In genomic region chr13:105428816-105429215, GRCh38 we compare ENCODE assay signal across 31 cellular contexts. TPM values are rescaled to one million over a fixed set of nuclear protein-coding genes. Genes with fewer than 3 reads are reported as not detected.
DNase-seq lines count a peak whose midpoint lies in the region; ATAC-seq and TF ChIP-seq lines count a peak whose summit lies in the region.
"Had no signal": no experiment of that assay in that cellular context is flagged by ENCODE, and none has a peak within 500 bp of the region (broad histone marks: within the 10 kb centered on the region; RNA-seq: fewer than 3 reads in every experiment).

No MANE protein-coding gene starts in this region.

- no TSS peak for BruUV-seq in PC-3 (replicated peaks; lab: Mats Ljungman, UMichigan)

- no peaks in the 10 kb centered on the region for H3F3A ChIP-seq in PC-3 (ENCODE audit: low read length, unreplicated experiment)

- DNase-seq in EL, result peak; percentile 31
- no peak for DNase-seq in PC-3
- peak; percentile 4 to 12 for DNase-seq in cardiac fibroblast (ENCODE audit: low read depth in 2 of 2)
- DNase-seq in mesothelial cell of epicardium (ENCODE audit: low spot score in 2 of 2, unreplicated experiment in 2 of 2), result no peak
- no peak for DNase-seq in T-helper 2 cell
- DNase-seq in H4 (ENCODE audit: low spot score), result no peak
- no peak for DNase-seq in nucleus accumbens (lab: John Stamatoyannopoulos, UW)
- DNase-seq: activated CD4-positive, alpha-beta T cell treated with anti-CD3 and anti-CD28 coated beads, Interleukin-2, amount 10 ng/mL, durations not matched to agents 24 days and 14 days; activated effector memory CD4-positive, alpha-beta T cell treated with anti-CD3 and anti-CD28 coated beads, Interleukin-2, amount 50 U/mL, for 16 hours; activated naive CD8-positive, alpha-beta T cell treated with anti-CD3 and anti-CD28 coated beads for 36 hours; activated T-cell treated with anti-CD3 and anti-CD28 coated beads, Interleukin-2, amount 50 U/mL, for 1 hour; hippocampal formation; left colon; NCI-H1092; NCI-H1694; NCI-H446 treated with DMSO at 0.1 percent for 48 hours; NCI-H774; pancreas; stimulated activated naive B cell treated with anti-CD40 and anti-IgM and Interleukin-4, amounts not matched to agents 10 μg/mL and 1 μg/mL and 100 μg/mL, for 72 hours; T1000; upper lobe of left lung had no signal

- H3K36me3 ChIP-seq in PC-3 (ENCODE audit: low read depth, low read length), result no peaks in the 10 kb centered on the region
- H3K36me3 ChIP-seq: pancreas, SJSA1, upper lobe of left lung had no signal

- no peaks in the 10 kb centered on the region for H3K79me2 ChIP-seq in PC-3 (ENCODE audit: low read length)

- H2AFZ ChIP-seq in PC-3 (ENCODE audit: low read length), result 0 out of 2 replicates have a peak overlapping the region, but pooled peaks have one; percentile 18

- no peaks in the 10 kb centered on the region for H4K20me1 ChIP-seq in PC-3 (ENCODE audit: low read length)

- H3K4me3 Mint-ChIP-seq in mesothelial cell of epicardium, result no peak overlapping the region
- H3K4me3 Mint-ChIP-seq: activated CD4-positive, alpha-beta T cell treated with anti-CD3 and anti-CD28 coated beads, Interleukin-2, amount 10 ng/mL, durations not matched to agents 24 days and 14 days; activated naive CD8-positive, alpha-beta T cell treated with anti-CD3 and anti-CD28 coated beads for 36 hours; stimulated activated naive B cell treated with anti-CD40 and anti-IgM and Interleukin-4, amounts not matched to agents 10 μg/mL and 1 μg/mL and 100 μg/mL, for 72 hours had no signal

- POLR2A ChIA-PET in PC-3 (lab: Charles Lee; ENCODE audit: unreplicated experiment), result interaction anchor here (0.7 kb wide), 1 partner anchor 159 kb away, joined by 4 read pairs; no protein-coding TSS in a partner anchor

- ATAC-seq in PC-3 (no peak), HG03571 (IDR thresholded peaks at IDR 0.05; ENCODE audit: unreplicated experiment) (no peak)
- ATAC-seq: left colon; pancreas; stimulated activated naive B cell treated with anti-CD40 and anti-IgM and Interleukin-4, amounts not matched to agents 10 μg/mL and 1 μg/mL and 100 μg/mL, for 72 hours had no signal

- H3K9me3 ChIP-seq in PC-3 (ENCODE audit: low read length), result no peaks in the 10 kb centered on the region
- H3K9me3 ChIP-seq: pancreas, SJSA1, upper lobe of left lung had no signal

- H3K9ac ChIP-seq in PC-3 (ENCODE audit: low read length), result no peak overlapping the region

- intact Hi-C loops in PC-3 (cut with micrococcal nuclease), result no loop called here

- TF ChIP-seq CTCF in PC-3 (conservative IDR thresholded peaks at IDR 0.05; ENCODE audit: low read depth, low read length), result no peak
- no peak for TF ChIP-seq CTCF in cardiac fibroblast (IDR thresholded peaks at IDR 0.05; ENCODE audit: low read depth, low read length)
- TF ChIP-seq CTCF in mesothelial cell of epicardium (IDR thresholded peaks at IDR 0.05; ENCODE audit: unreplicated experiment), result no peak

- H3K36me3 Mint-ChIP-seq in mesothelial cell of epicardium, result no peaks in the 10 kb centered on the region
- H3K36me3 Mint-ChIP-seq: activated naive CD8-positive, alpha-beta T cell treated with anti-CD3 and anti-CD28 coated beads for 36 hours; stimulated activated naive B cell treated with anti-CD40 and anti-IgM and Interleukin-4, amounts not matched to agents 10 μg/mL and 1 μg/mL and 100 μg/mL, for 72 hours had no signal

- peaks cover 10% of the 10 kb centered on the region for H3K4me1 Mint-ChIP-seq in mesothelial cell of epicardium
- H3K4me1 Mint-ChIP-seq: activated CD4-positive, alpha-beta T cell treated with anti-CD3 and anti-CD28 coated beads, Interleukin-2, amount 10 ng/mL, durations not matched to agents 24 days and 14 days; activated naive CD8-positive, alpha-beta T cell treated with anti-CD3 and anti-CD28 coated beads for 36 hours; stimulated activated naive B cell treated with anti-CD40 and anti-IgM and Interleukin-4, amounts not matched to agents 10 μg/mL and 1 μg/mL and 100 μg/mL, for 72 hours had no signal

- peaks cover 6% of the 10 kb centered on the region for H3K9me3 Mint-ChIP-seq in mesothelial cell of epicardium
- H3K9me3 Mint-ChIP-seq: activated CD4-positive, alpha-beta T cell treated with anti-CD3 and anti-CD28 coated beads, Interleukin-2, amount 10 ng/mL, durations not matched to agents 24 days and 14 days; activated naive CD8-positive, alpha-beta T cell treated with anti-CD3 and anti-CD28 coated beads for 36 hours; stimulated activated naive B cell treated with anti-CD40 and anti-IgM and Interleukin-4, amounts not matched to agents 10 μg/mL and 1 μg/mL and 100 μg/mL, for 72 hours had no signal

- CTCF ChIA-PET in PC-3 (lab: Charles Lee), result no interaction called here

- no peaks in the 10 kb centered on the region for H3K27me3 Mint-ChIP-seq in mesothelial cell of epicardium (ENCODE audit: low read depth)
- H3K27me3 Mint-ChIP-seq: activated CD4-positive, alpha-beta T cell treated with anti-CD3 and anti-CD28 coated beads, Interleukin-2, amount 10 ng/mL, durations not matched to agents 24 days and 14 days; stimulated activated naive B cell treated with anti-CD40 and anti-IgM and Interleukin-4, amounts not matched to agents 10 μg/mL and 1 μg/mL and 100 μg/mL, for 72 hours had no signal

- no peak overlapping the region for H3K4me2 ChIP-seq in PC-3 (ENCODE audit: low read length)

- H3K9me2 ChIP-seq in PC-3 (replicated peaks; ENCODE audit: low read length), result no peaks in the 10 kb centered on the region

- no peak overlapping the region for H3K27ac ChIP-seq in PC-3 (ENCODE audit: low read length)
- H3K27ac ChIP-seq: pancreas, SJSA1, skin epidermis, upper lobe of left lung had no signal

- no peaks in the 10 kb centered on the region for H3K4me1 ChIP-seq in PC-3 (ENCODE audit: insufficient read depth, low read length)
- H3K4me1 ChIP-seq: pancreas, SJSA1, upper lobe of left lung had no signal

- H3K4me3 ChIP-seq in PC-3 (ENCODE audit: low read length) (no peak overlapping the region), cardiac fibroblast (replicated peaks in 1 of 2; ENCODE audit: low read depth in 2 of 2, low read length in 2 of 2) (no peak overlapping the region)
- H3K4me3 ChIP-seq: pancreas, SJSA1, skin epidermis, upper lobe of left lung had no signal

- no peaks in the 10 kb centered on the region for H3K27me3 ChIP-seq in PC-3 (ENCODE audit: low read length)
- H3K27me3 ChIP-seq: pancreas, SJSA1, upper lobe of left lung had no signal

- peak overlapping the region; percentile 10 for H3K27ac Mint-ChIP-seq in mesothelial cell of epicardium
- H3K27ac Mint-ChIP-seq: activated CD4-positive, alpha-beta T cell treated with anti-CD3 and anti-CD28 coated beads, Interleukin-2, amount 10 ng/mL, durations not matched to agents 24 days and 14 days; activated naive CD8-positive, alpha-beta T cell treated with anti-CD3 and anti-CD28 coated beads for 36 hours; stimulated activated naive B cell treated with anti-CD40 and anti-IgM and Interleukin-4, amounts not matched to agents 10 μg/mL and 1 μg/mL and 100 μg/mL, for 72 hours had no signal

RNA-seq across cellular contexts. Expression of gene DAOA, which starts 37.0 kb away (rescaled TPM):
- total RNA-seq in PC-3 (2014; rRNA removed) (not detected in 2 replicates), mesothelial cell of epicardium (not detected in 3 replicates)
- not detected in 2 replicates for total RNA-seq in H4 (2014; rRNA removed; shearing (Covaris generic))
- total RNA-seq: A172; activated CD4-positive, alpha-beta T cell treated with anti-CD3 and anti-CD28 coated beads, Interleukin-2, amount 10 ng/mL, durations not matched to agents 24 days and 14 days; activated CD8-positive, alpha-beta memory T cell treated with anti-CD3 and anti-CD28 coated beads for 36 hours; activated naive CD8-positive, alpha-beta T cell treated with anti-CD3 and anti-CD28 coated beads for 36 hours; cerebellum; Daoy; endothelial cell of umbilical vein; H1; left colon; pancreas; renal cortical epithelial cell; SJSA1; upper lobe of left lung had no signal

Comparison
In these comparisons a context has a peak if more than half of its experiments do, and no peak if none do; other contexts are left out.
1. DNase-seq: peak in EL (single experiment) and cardiac fibroblast (2 of 2); none in PC-3 (single experiment), mesothelial cell of epicardium (0 of 2), T-helper 2 cell (0 of 5), H4 (single experiment) and nucleus accumbens (0 of 56).